Comparison of ENCODE assay signal across 2 cellular contexts in the genomic region with DNA sequence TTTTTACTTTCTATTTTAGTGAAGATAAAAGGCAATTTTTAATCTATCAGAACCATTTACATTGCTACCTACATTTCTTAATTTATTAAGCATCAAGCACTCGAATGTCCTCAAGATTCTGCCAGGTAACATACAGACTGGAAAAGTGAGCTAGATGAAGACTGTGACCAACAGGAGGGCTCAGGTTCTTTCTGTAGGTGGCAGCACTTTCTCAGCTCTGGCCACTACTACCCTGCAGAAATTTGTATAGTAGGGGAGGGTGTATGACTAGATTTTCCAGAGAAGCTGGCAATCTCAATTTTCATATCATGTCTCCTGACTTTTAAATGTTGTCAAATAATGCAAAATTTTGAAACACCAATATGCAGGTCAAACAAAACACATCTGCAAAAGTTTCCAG.
TF ChIP-seq lines count a peak whose summit lies in the region.

No MANE protein-coding gene starts in this region.

TF ChIP-seq in SK-N-SH, 30 proteins besides CTCF, POLR2A, EP300 and RAD21 (continued from another document):
- TF ChIP-seq, protein P1, sequence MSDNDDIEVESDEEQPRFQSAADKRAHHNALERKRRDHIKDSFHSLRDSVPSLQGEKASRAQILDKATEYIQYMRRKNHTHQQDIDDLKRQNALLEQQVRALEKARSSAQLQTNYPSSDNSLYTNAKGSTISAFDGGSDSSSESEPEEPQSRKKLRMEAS (IDR thresholded peaks at IDR 0.05; ENCODE audit: low read depth), result no peak
- no peak for TF ChIP-seq MXI1 (IDR thresholded peaks at IDR 0.05; ENCODE audit: low read depth, low read length)
- TF ChIP-seq, protein P2, sequence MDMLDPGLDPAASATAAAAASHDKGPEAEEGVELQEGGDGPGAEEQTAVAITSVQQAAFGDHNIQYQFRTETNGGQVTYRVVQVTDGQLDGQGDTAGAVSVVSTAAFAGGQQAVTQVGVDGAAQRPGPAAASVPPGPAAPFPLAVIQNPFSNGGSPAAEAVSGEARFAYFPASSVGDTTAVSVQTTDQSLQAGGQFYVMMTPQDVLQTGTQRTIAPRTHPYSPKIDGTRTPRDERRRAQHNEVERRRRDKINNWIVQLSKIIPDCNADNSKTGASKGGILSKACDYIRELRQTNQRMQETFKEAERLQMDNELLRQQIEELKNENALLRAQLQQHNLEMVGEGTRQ (IDR thresholded peaks at IDR 0.05; ENCODE audit: borderline replicate concordance, low read depth, low read length), result no peak
- TF ChIP-seq, protein P3, sequence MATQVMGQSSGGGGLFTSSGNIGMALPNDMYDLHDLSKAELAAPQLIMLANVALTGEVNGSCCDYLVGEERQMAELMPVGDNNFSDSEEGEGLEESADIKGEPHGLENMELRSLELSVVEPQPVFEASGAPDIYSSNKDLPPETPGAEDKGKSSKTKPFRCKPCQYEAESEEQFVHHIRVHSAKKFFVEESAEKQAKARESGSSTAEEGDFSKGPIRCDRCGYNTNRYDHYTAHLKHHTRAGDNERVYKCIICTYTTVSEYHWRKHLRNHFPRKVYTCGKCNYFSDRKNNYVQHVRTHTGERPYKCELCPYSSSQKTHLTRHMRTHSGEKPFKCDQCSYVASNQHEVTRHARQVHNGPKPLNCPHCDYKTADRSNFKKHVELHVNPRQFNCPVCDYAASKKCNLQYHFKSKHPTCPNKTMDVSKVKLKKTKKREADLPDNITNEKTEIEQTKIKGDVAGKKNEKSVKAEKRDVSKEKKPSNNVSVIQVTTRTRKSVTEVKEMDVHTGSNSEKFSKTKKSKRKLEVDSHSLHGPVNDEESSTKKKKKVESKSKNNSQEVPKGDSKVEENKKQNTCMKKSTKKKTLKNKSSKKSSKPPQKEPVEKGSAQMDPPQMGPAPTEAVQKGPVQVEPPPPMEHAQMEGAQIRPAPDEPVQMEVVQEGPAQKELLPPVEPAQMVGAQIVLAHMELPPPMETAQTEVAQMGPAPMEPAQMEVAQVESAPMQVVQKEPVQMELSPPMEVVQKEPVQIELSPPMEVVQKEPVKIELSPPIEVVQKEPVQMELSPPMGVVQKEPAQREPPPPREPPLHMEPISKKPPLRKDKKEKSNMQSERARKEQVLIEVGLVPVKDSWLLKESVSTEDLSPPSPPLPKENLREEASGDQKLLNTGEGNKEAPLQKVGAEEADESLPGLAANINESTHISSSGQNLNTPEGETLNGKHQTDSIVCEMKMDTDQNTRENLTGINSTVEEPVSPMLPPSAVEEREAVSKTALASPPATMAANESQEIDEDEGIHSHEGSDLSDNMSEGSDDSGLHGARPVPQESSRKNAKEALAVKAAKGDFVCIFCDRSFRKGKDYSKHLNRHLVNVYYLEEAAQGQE (IDR thresholded peaks at IDR 0.05; ENCODE audit: low read depth, low read length), result no peak
- no peak for TF ChIP-seq SMC3 (IDR thresholded peaks at IDR 0.05; ENCODE audit: low read depth, low read length)
- TF ChIP-seq, protein P4, sequence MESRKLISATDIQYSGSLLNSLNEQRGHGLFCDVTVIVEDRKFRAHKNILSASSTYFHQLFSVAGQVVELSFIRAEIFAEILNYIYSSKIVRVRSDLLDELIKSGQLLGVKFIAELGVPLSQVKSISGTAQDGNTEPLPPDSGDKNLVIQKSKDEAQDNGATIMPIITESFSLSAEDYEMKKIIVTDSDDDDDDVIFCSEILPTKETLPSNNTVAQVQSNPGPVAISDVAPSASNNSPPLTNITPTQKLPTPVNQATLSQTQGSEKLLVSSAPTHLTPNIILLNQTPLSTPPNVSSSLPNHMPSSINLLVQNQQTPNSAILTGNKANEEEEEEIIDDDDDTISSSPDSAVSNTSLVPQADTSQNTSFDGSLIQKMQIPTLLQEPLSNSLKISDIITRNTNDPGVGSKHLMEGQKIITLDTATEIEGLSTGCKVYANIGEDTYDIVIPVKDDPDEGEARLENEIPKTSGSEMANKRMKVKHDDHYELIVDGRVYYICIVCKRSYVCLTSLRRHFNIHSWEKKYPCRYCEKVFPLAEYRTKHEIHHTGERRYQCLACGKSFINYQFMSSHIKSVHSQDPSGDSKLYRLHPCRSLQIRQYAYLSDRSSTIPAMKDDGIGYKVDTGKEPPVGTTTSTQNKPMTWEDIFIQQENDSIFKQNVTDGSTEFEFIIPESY (IDR thresholded peaks at IDR 0.05; ENCODE audit: borderline replicate concordance, low read depth), result no peak
- TF ChIP-seq NRF1 (IDR thresholded peaks at IDR 0.05; ENCODE audit: low read depth, low read length), result no peak
- TF ChIP-seq RCOR1 (IDR thresholded peaks at IDR 0.05; ENCODE audit: low read length), result no peak
- no peak for TF ChIP-seq EZH2phosphoT487 (IDR thresholded peaks at IDR 0.05; ENCODE audit: borderline replicate concordance, low read depth)

TF ChIP-seq in SK-N-SH treated with all-trans-retinoic acid at 6 μM for 48 hours, 23 proteins besides CTCF, POLR2A, EP300 and RAD21 (continued from another document):
- TF ChIP-seq RARB (CRISPR knock-in tag; IDR thresholded peaks at IDR 0.05), result no peak
- TF ChIP-seq ZNF565 (CRISPR knock-in tag; conservative IDR thresholded peaks at IDR 0.05; ENCODE audit: low read depth), result no peak
- TF ChIP-seq ZNF70 (CRISPR knock-in tag; IDR thresholded peaks at IDR 0.05), result no peak
- no peak for TF ChIP-seq ESRRG (CRISPR knock-in tag; IDR thresholded peaks at IDR 0.05)
